In the genomic region with DNA sequence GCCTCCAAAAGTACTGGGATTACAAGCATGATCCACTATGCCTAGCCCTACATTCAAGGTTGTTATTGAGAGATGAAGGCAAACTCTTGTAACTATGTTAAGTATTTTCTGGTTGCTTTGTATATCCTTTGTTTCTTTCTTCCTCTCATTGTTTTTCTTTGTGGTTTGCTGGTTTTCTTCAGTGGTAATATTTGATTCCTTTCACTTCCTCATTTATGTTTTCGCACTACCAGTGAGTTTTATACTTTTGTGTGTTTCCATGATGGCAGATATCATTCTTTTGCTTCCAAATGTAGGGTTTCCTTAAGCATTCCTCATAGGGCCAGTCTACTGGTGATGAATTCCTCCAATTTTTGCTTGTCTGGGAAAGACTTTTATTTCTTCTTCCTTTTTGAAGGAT, we compare ENCODE assay signal across 10 cellular contexts.
DNase-seq lines count a peak whose midpoint lies in the region; ATAC-seq lines count a peak whose summit lies in the region.
"Had no signal": no experiment of that assay in that cellular context is flagged by ENCODE, and none has a peak within 500 bp of the region (broad histone marks: within the 10 kb centered on the region; RNA-seq: fewer than 3 reads in every experiment).

No MANE protein-coding gene starts in this region.

- peaks cover 40% of the 10 kb centered on the region for H3K4me1 ChIP-seq in CD4-positive, CD25-positive, alpha-beta regulatory T cell (ENCODE audit: control insufficient read depth, insufficient read depth, low read length, poor library complexity, severe bottlenecking)

- H3K4me3 ChIP-seq in CD4-positive, CD25-positive, alpha-beta regulatory T cell (ENCODE audit: low read depth, low read length): peak overlapping the region; percentile 9
- H3K4me3 ChIP-seq: tibial nerve had no signal

- H3K27ac ChIP-seq in CD4-positive, CD25-positive, alpha-beta regulatory T cell (ENCODE audit: insufficient read depth, low read length, poor library complexity, severe bottlenecking): peak overlapping the region; percentile 74
- H3K27ac ChIP-seq: tibial nerve had no signal

- peaks cover 32% of the 10 kb centered on the region for H3K36me3 Mint-ChIP-seq in CD4-positive, CD25-positive, alpha-beta regulatory T cell
- peaks cover 62% of the 10 kb centered on the region for H3K36me3 Mint-ChIP-seq in T-helper 1 cell treated with Interleukin-12 subunit alpha and Interleukin-12 subunit beta and Interleukin-4 antibody, amounts not matched to agents 30 μg/mL and 1 μg/mL, for 36 hours (ENCODE audit: low read depth)

- H3K36me3 ChIP-seq in CD4-positive, CD25-positive, alpha-beta regulatory T cell (ENCODE audit: control insufficient read depth, insufficient read depth, low read length): peaks cover 5% of the 10 kb centered on the region
- H3K36me3 ChIP-seq: tibial nerve had no signal

- no peaks in the 10 kb centered on the region for H3K27me3 ChIP-seq in CD4-positive, CD25-positive, alpha-beta regulatory T cell (ENCODE audit: control insufficient read depth, insufficient read depth, low read length)
- H3K27me3 ChIP-seq: tibial nerve had no signal

- H3K4me1 Mint-ChIP-seq in CD4-positive, CD25-positive, alpha-beta regulatory T cell: peaks cover 52 to 93% (median 66%) of the 10 kb centered on the region in 4 donors
- H3K4me1 Mint-ChIP-seq in T-helper 1 cell treated with Interleukin-12 subunit alpha and Interleukin-12 subunit beta and Interleukin-4 antibody, amounts not matched to agents 30 μg/mL and 1 μg/mL, for 36 hours (ENCODE audit: low read depth): peaks cover 68% of the 10 kb centered on the region

- peaks cover 0 to 43% (median 14%) of the 10 kb centered on the region in 7 donors for H3K9me3 Mint-ChIP-seq in CD4-positive, CD25-positive, alpha-beta regulatory T cell
- H3K9me3 Mint-ChIP-seq in T-helper 1 cell treated with Interleukin-12 subunit alpha and Interleukin-12 subunit beta and Interleukin-4 antibody, amounts not matched to agents 30 μg/mL and 1 μg/mL, for 36 hours: peaks cover 49% of the 10 kb centered on the region

- peak in 2 of 3 donors; percentile 65 to 67 for DNase-seq in CD4-positive, CD25-positive, alpha-beta regulatory T cell
- DNase-seq in NCI-H2081 (lab: John Stamatoyannopoulos, UW): no peak
- no peak for DNase-seq in stimulated activated CD8-positive, alpha-beta memory T cell treated with anti-CD3 and anti-CD28 coated beads, Interleukin-4, amount 100 ng/mL, for 48 hours
- no peak for DNase-seq in 8988T
- DNase-seq in HuH-7.5 (ENCODE audit: low spot score): no peak
- DNase-seq: SHP77 treated with DMSO at 0.1 percent for 48 hours had no signal

- peaks cover 15 to 35% of the 10 kb centered on the region in 2 experiments for H3K9me3 ChIP-seq in CD4-positive, CD25-positive, alpha-beta regulatory T cell (ENCODE audit: control insufficient read depth in 2 of 2, low read length in 2 of 2)

- no peak for ATAC-seq in CD4-positive, CD25-positive, alpha-beta regulatory T cell (ENCODE audit: low read depth in 2 of 2)
- ATAC-seq in GM19372 (IDR thresholded peaks at IDR 0.05; ENCODE audit: low read depth, unreplicated experiment) (peak; percentile 87), HG03066 (IDR thresholded peaks at IDR 0.05; ENCODE audit: low read depth, unreplicated experiment) (peak; percentile 87)

- H3K27me3 Mint-ChIP-seq in CD4-positive, CD25-positive, alpha-beta regulatory T cell: no peaks in the 10 kb centered on the region
- no peaks in the 10 kb centered on the region for H3K27me3 Mint-ChIP-seq in T-helper 1 cell treated with Interleukin-12 subunit alpha and Interleukin-12 subunit beta and Interleukin-4 antibody, amounts not matched to agents 30 μg/mL and 1 μg/mL, for 36 hours (ENCODE audit: low read depth)

- H3K4me3 Mint-ChIP-seq in CD4-positive, CD25-positive, alpha-beta regulatory T cell: peak overlapping the region; percentile 26 to 68 (median 46)
- peak overlapping the region; percentile 13 for H3K4me3 Mint-ChIP-seq in T-helper 1 cell treated with Interleukin-12 subunit alpha and Interleukin-12 subunit beta and Interleukin-4 antibody, amounts not matched to agents 30 μg/mL and 1 μg/mL, for 36 hours

- peak overlapping the region; percentile 6 to 70 (median 66) for H3K27ac Mint-ChIP-seq in CD4-positive, CD25-positive, alpha-beta regulatory T cell
- H3K27ac Mint-ChIP-seq in T-helper 1 cell treated with Interleukin-12 subunit alpha and Interleukin-12 subunit beta and Interleukin-4 antibody, amounts not matched to agents 30 μg/mL and 1 μg/mL, for 36 hours: peak overlapping the region; percentile 58

Comparison
In these comparisons a context has a peak if more than half of its experiments do, and no peak if none do; other contexts are left out.
1. ATAC-seq: peak in GM19372 (single experiment) and HG03066 (single experiment); none in CD4-positive, CD25-positive, alpha-beta regulatory T cell (0 of 2).
2. DNase-seq: peak in CD4-positive, CD25-positive, alpha-beta regulatory T cell (2 of 3); none in NCI-H2081 (0 of 2), stimulated activated CD8-positive, alpha-beta memory T cell treated with anti-CD3 and anti-CD28 coated beads, Interleukin-4, amount 100 ng/mL, for 48 hours (single experiment), 8988T (single experiment) and HuH-7.5 (single experiment).